ENCODE assay signal across 14 cellular contexts in genomic region chr9:112699230-112699629, GRCh38. TPM values are rescaled to one million over a fixed set of nuclear protein-coding genes. Genes with fewer than 3 reads are reported as not detected.
A peak's percentile ranks its signal among the peaks of the same experiment; 100 is the strongest.
DNase-seq lines count a peak whose midpoint lies in the region; ATAC-seq and TF ChIP-seq lines count a peak whose summit lies in the region.
"Had no signal": no experiment of that assay in that cellular context is flagged by ENCODE, and none has a peak within 500 bp of the region (broad histone marks: within the 10 kb centered on the region; RNA-seq: fewer than 3 reads in every experiment).

No MANE protein-coding gene starts in this region.

- TF ChIP-seq CTCF in GM13977 (IDR thresholded peaks at IDR 0.05; ENCODE audit: extremely low read depth, insufficient read depth, missing control alignments): no peak
- no peak for TF ChIP-seq CTCF in uterus (IDR thresholded peaks at IDR 0.05)

- no peak overlapping the region for H3K27ac ChIP-seq in uterus
- H3K27ac ChIP-seq: BLaER1 treated with 17β-estradiol and CSF1 and Interleukin-3, amounts not matched to agents 10 nM and 100 nM; GM23248 had no signal

- H3K9me3 ChIP-seq in HAP-1 (no peaks in the 10 kb centered on the region), uterus (no peaks in the 10 kb centered on the region)
- H3K9me3 ChIP-seq: BLaER1 treated with 17β-estradiol and CSF1 and Interleukin-3, amounts not matched to agents 10 nM and 100 nM had no signal

- H3K36me3 ChIP-seq in HAP-1 (replicated peaks) (peaks cover 10% of the 10 kb centered on the region), uterus (no peaks in the 10 kb centered on the region)

- ATAC-seq in GM19372 (IDR thresholded peaks at IDR 0.05; ENCODE audit: low read depth, unreplicated experiment): peak; percentile 84
- peak; percentile 87 for ATAC-seq in HG02870 (IDR thresholded peaks at IDR 0.05; ENCODE audit: unreplicated experiment)
- ATAC-seq in HG03575 (IDR thresholded peaks at IDR 0.05; ENCODE audit: extremely low read depth, insufficient number of reproducible peaks, low FRiP score, unreplicated experiment): peak; percentile 75
- ATAC-seq: naive thymus-derived CD8-positive, alpha-beta T cell had no signal

- H3K4me1 ChIP-seq in HAP-1: peaks cover 1% of the 10 kb centered on the region; the same call in 1 of the 2 replicates
- H3K4me1 ChIP-seq in uterus: no peaks in the 10 kb centered on the region

- no peak for TF ChIP-seq POLR2A in uterus (IDR thresholded peaks at IDR 0.05)

- intact Hi-C loops in uterus (cut with DNase I; ENCODE audit: low total_unique reads): no loop called here

- in situ Hi-C loops in GM13977 (cut with MboI; ENCODE audit: low pct_unique_long_range_greater_than_20kb, low sequenced_read_pairs, unreplicated experiment) (no loop called here), HAP-1 (cut with MboI; ENCODE audit: low sequenced_read_pairs) (no loop called here)

- H3K4me3 ChIP-seq in HAP-1 (no peak overlapping the region), uterus (no peak overlapping the region)
- H3K4me3 ChIP-seq: BLaER1 treated with 17β-estradiol and CSF1 and Interleukin-3, amounts not matched to agents 10 nM and 100 nM; GM23248 had no signal

- DNase-seq in GM13977 (ENCODE audit: low spot score): peak; percentile 36
- DNase-seq in HAP-1 (ENCODE audit: low spot score in 2 of 2): no peak
- no peak for DNase-seq in uterus
- no peak for DNase-seq in ureter (ENCODE audit: low spot score)
- DNase-seq in medulla oblongata (ENCODE audit: extremely low spot score): no peak
- DNase-seq: GM23248; naive thymus-derived CD8-positive, alpha-beta T cell; NCI-H1436; NCI-H526; trophoblast cell had no signal

- no peaks in the 10 kb centered on the region for H3K27me3 ChIP-seq in HAP-1 (ENCODE audit: low read depth)
- no peaks in the 10 kb centered on the region for H3K27me3 ChIP-seq in uterus
- H3K27me3 ChIP-seq: BLaER1 treated with 17β-estradiol and CSF1 and Interleukin-3, amounts not matched to agents 10 nM and 100 nM had no signal

RNA-seq across cellular contexts. Expression of gene INIP, which starts 18.7 kb away (rescaled TPM):
- total RNA-seq in uterus (100 to 1,000 TPM in 1 of 4 donors, 10 to 100 TPM in 3; 15.2 to 215 (median 57.6) TPM), ureter (29.1 TPM)

RNA-seq across cellular contexts. Expression of gene SNX30, which starts 51.3 kb away (rescaled TPM):
- total RNA-seq in uterus (10 to 100 TPM in 2 of 4 donors, 1 to 10 TPM in 2; 3.1 to 20.3 (median 11.6) TPM), ureter (13.1 TPM)
